ENCODE assay signal across 29 cellular contexts in the genomic region with DNA sequence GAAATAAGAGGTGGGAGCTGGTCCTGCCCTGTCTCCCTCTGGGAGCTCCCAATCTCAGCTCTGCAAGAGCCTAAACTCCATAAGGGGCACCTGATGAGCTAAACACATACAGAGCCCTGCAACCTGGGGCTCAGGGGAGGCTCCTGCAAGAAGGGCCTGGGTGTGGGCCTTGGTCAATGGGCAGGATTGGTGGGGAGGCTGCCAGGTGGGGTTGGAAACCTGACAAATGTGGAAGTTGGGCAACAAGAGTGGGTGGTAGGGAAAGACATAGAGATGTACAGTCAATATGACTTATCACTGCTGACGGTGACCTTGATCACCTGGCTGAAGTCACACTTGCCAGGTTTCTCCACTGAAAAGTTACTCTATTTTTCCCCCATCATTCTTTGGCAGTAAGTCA.
"Had no signal": no experiment of that assay in that cellular context is flagged by ENCODE, and none has a peak within 500 bp of the region (broad histone marks: within the 10 kb centered on the region; RNA-seq: fewer than 3 reads in every experiment).

No MANE protein-coding gene starts in this region.

- H3K9me3 ChIP-seq: body of pancreas had no signal

- DNase-seq: activated B cell treated with CpG ODN at 0.5 μM for 24 hours; activated CD4-positive, alpha-beta memory T cell treated with anti-CD3 and anti-CD28 coated beads, Interleukin-2, amount 10 ng/mL, durations not matched to agents 7 days and 5 days; activated CD4-positive, alpha-beta T cell treated with anti-CD3 and anti-CD28 coated beads for 4 hours; activated CD4-positive, alpha-beta T cell treated with anti-CD3 and anti-CD28 coated beads, Interleukin-2, amount 10 ng/mL, durations not matched to agents 24 days and 14 days; activated CD4-positive, alpha-beta T cell treated with anti-CD3 and anti-CD28 coated beads, Interleukin-2, amount 50 U/mL, for 48 hours; activated CD4-positive, CD25-positive, alpha-beta regulatory T cell treated with anti-CD3 and anti-CD28 coated beads, Interleukin-2, amount 50 U/mL, for 72 hours; activated CD8-positive, alpha-beta memory T cell treated with anti-CD3 and anti-CD28 coated beads for 24 hours; activated CD8-positive, alpha-beta memory T cell treated with anti-CD3 and anti-CD28 coated beads, Interleukin-2, amount 10 ng/mL, durations not matched to agents 7 days and 5 days; activated CD8-positive, alpha-beta memory T cell treated with anti-CD3 and anti-CD28 coated beads, Interleukin-2, amount 50 U/mL, for 48 hours; activated CD8-positive, alpha-beta T cell treated with anti-CD3 and anti-CD28 coated beads, Interleukin-2, amount 10 ng/mL, durations not matched to agents 7 days and 5 days; activated effector memory CD4-positive, alpha-beta T cell treated with Interleukin-2 at 50 U/mL for 16 hours; activated gamma-delta T cell; activated naive CD4-positive, alpha-beta T cell treated with anti-CD3 and anti-CD28 coated beads, Interleukin-2, amount 10 ng/mL, durations not matched to agents 7 days and 5 days; activated naive CD4-positive, alpha-beta T cell treated with Interleukin-2 at 50 U/mL for 16 hours; activated naive CD8-positive, alpha-beta T cell treated with anti-CD3 and anti-CD28 coated beads, Interleukin-2, amount 10 ng/mL, durations not matched to agents 7 days and 5 days; activated naive CD8-positive, alpha-beta T cell treated with anti-CD3 and anti-CD28 coated beads, Interleukin-2, amount 50 U/mL, for 24 hours; activated T-cell treated with anti-CD3 and anti-CD28 coated beads, Interleukin-2, amount 50 U/mL, for 24 hours; activated T-cell treated with anti-CD3 and anti-CD28 coated beads, Interleukin-2, amount 50 U/mL, for 48 hours; aorta; body of pancreas; brain microvascular endothelial cell; central memory CD4-positive, alpha-beta T cell; T-helper 1 cell; T-helper 2 cell; T-helper 9 cell had no signal

- H3K27ac ChIP-seq: body of pancreas, brain microvascular endothelial cell, breast epithelium, VCaP had no signal

- H3K27me3 ChIP-seq: body of pancreas, brain microvascular endothelial cell, breast epithelium had no signal

- H3K4me1 ChIP-seq: body of pancreas, breast epithelium had no signal

- FAIRE-seq: astrocyte, TTC549 had no signal

- H3K4me3 ChIP-seq: body of pancreas, breast epithelium had no signal

- H3K36me3 ChIP-seq: brain microvascular endothelial cell, breast epithelium had no signal

- ATAC-seq: activated CD8-positive, alpha-beta memory T cell treated with anti-CD3 and anti-CD28 coated beads, Interleukin-2, amount 10 ng/mL, durations not matched to agents 7 days and 5 days; activated CD8-positive, alpha-beta T cell treated with anti-CD3 and anti-CD28 coated beads, Interleukin-2, amount 10 ng/mL, durations not matched to agents 7 days and 5 days; activated naive CD8-positive, alpha-beta T cell treated with anti-CD3 and anti-CD28 coated beads, Interleukin-2, amount 50 U/mL, for 24 hours; body of pancreas had no signal
